Comparison of ENCODE assay signal across 21 cellular contexts in the genomic region with DNA sequence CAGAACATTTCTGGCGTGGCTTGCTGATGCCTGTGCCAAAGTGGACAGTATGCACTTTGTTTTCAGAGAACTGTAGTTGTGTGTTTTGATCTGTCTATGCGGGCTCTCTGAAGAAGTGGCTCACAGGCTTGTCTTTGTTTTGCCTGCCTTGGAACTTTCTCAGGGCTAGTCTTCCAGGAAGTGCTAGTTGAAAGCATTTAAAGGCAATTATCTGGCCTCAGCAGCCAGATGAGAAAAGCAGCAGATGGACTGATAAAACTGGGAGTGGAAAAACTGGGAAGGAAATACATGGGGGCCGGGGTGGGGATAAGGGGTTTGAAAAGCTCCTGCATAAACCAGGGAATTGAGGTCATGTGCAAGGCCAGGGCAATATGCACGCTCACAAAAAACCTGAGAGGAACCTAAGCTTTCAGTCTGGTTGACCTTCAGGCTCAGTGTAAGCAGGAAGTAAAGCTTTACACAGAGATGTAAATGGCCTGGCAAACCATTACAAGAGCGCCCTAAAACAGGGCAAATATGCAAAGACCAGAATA.
"Had no signal": no experiment of that assay in that cellular context is flagged by ENCODE, and none has a peak within 500 bp of the region (broad histone marks: within the 10 kb centered on the region; RNA-seq: fewer than 3 reads in every experiment).

No MANE protein-coding gene starts in this region.

- H3K27me3 ChIP-seq: body of pancreas, pancreas, stomach, thyroid gland, uterus had no signal

- H3K4me3 Mint-ChIP-seq: effector memory CD8-positive, alpha-beta T cell; T-cell had no signal

- H3K27me3 Mint-ChIP-seq: effector memory CD8-positive, alpha-beta T cell; T-cell had no signal

- H3K4me3 ChIP-seq: body of pancreas, pancreas, skin epidermis, stomach, thyroid gland, uterus had no signal

- H3K27ac Mint-ChIP-seq: activated naive CD4-positive, alpha-beta T cell treated with anti-CD3 and anti-CD28 coated beads, Interleukin-2, amount 50 U/mL, for 72 hours; T-cell had no signal

- H3K27ac ChIP-seq: body of pancreas, pancreas, skin epidermis, stomach, thyroid gland, uterus had no signal

- ATAC-seq: activated naive CD4-positive, alpha-beta T cell treated with anti-CD3 and anti-CD28 coated beads, Interleukin-2, amount 50 U/mL, for 72 hours; body of pancreas; effector memory CD8-positive, alpha-beta T cell; left lobe of liver; pancreas; T-cell had no signal

- H3K4me1 ChIP-seq: body of pancreas, pancreas, stomach, thyroid gland, uterus had no signal

- DNase-seq: activated CD4-positive, alpha-beta T cell treated with anti-CD3 and anti-CD28 coated beads, Interleukin-2, amount 50 U/mL, for 1 hour; activated CD4-positive, CD25-positive, alpha-beta regulatory T cell; activated effector memory CD4-positive, alpha-beta T cell treated with Interleukin-2 at 50 U/mL for 16 hours; activated T-cell treated with anti-CD3 and anti-CD28 coated beads, Interleukin-2, amount 50 U/mL, for 1 hour; amniotic stem cell; body of pancreas; central memory CD4-positive, alpha-beta T cell; cortex of kidney; effector memory CD8-positive, alpha-beta T cell; erythroblast; mesendoderm; pancreas; retina; stomach; T-cell; T1000; thyroid gland; uterus had no signal
